ENCODE assay signal across 12 cellular contexts in the genomic region with DNA sequence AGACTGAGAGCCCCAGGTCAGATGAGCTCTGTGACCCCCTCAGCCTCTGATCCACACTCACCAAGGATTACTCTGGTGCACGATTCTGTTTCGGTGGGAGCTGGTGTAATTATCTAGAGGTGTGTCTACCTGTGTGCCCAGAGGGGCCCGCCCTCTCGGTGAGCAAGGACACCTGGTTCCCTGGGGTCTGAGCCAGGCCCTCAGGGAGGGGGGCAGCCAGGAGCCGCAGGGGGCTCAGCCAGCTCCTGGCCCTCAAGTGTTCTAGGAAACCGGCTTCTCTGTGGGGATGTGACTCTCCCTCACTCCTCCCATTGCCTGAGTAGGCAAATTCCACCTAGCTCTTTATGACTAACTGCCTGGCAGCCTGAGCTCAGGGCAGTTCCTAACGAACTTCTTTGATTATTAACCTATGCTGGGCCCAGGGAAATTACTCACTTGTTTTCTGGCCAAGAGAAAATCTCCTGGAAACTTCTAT. TPM values are rescaled to one million over a fixed set of nuclear protein-coding genes. Genes with fewer than 3 reads are reported as not detected.
DNase-seq lines count a peak whose midpoint lies in the region; ATAC-seq, FAIRE-seq and TF ChIP-seq lines count a peak whose summit lies in the region.
"Had no signal": no experiment of that assay in that cellular context is flagged by ENCODE, and none has a peak within 500 bp of the region (broad histone marks: within the 10 kb centered on the region; RNA-seq: fewer than 3 reads in every experiment).

No MANE protein-coding gene starts in this region.

- DNase-seq in A673 (ENCODE audit: low spot score) (peak; percentile 33), HT1080 (ENCODE audit: low read depth) (peak; percentile 87), K562 (ENCODE audit: extremely low read depth in 1 of 4, low spot score in 3 of 4) (no peak), kidney epithelial cell (ENCODE audit: low read depth) (peak; percentile 91), CD1c-positive myeloid dendritic cell (ENCODE audit: extremely low spot score) (no peak), GM13976 (ENCODE audit: low spot score) (no peak), NCI-H82 treated with DMSO at 0.1 percent for 48 hours (lab: John Stamatoyannopoulos, UW; ENCODE audit: unreplicated experiment) (no peak)
- DNase-seq: uterus had no signal

- H3K36me3 ChIP-seq in A673 (ENCODE audit: insufficient read depth, low read length, poor library complexity, severe bottlenecking): no peaks in the 10 kb centered on the region
- no peaks in the 10 kb centered on the region for H3K36me3 ChIP-seq in K562 (ENCODE audit: control insufficient read depth, insufficient read depth, low read length)
- H3K36me3 ChIP-seq in kidney epithelial cell (ENCODE audit: control insufficient read depth, insufficient read depth, low read length): no peaks in the 10 kb centered on the region
- H3K36me3 ChIP-seq: uterus had no signal

- peaks cover 14% of the 10 kb centered on the region for H3K4me1 ChIP-seq in A673 (ENCODE audit: insufficient read depth, low read length, poor library complexity, severe bottlenecking)
- H3K4me1 ChIP-seq in K562 (replicated peaks in 1 of 2; ENCODE audit: control insufficient read depth in 2 of 2, insufficient read depth in 2 of 2, low read length in 2 of 2): peaks cover 9 to 27% of the 10 kb centered on the region in 2 experiments; a peak in 4 of 5 replicates
- H3K4me1 ChIP-seq: uterus had no signal

- H3K9ac ChIP-seq in K562 (ENCODE audit: insufficient read depth in 1 of 2, low read depth in 2 of 2, low read length in 2 of 2): peak overlapping the region in 1 of 2 experiments; percentile 50; a peak in 2 of 4 replicates

- peaks cover 99% of the 10 kb centered on the region for H3K79me2 ChIP-seq in K562 (ENCODE audit: control insufficient read depth, insufficient read depth, low read length)

- TF ChIP-seq POLR2A in K562 (conservative IDR thresholded peaks at IDR 0.05): no peak

- POLR2A ChIA-PET in A673 (lab: Charles Lee; ENCODE audit: low non-redundant PET): no interaction called here
- POLR2A ChIA-PET in K562 (lab: Yijun Ruan, JAX): interaction anchor here (0.7 to 1.7 kb wide), 3 partner anchors 10 to 142 kb away, joined by 3 to 5 read pairs (median 3); no protein-coding TSS in a partner anchor

- peaks cover 6% of the 10 kb centered on the region for H3K9me1 ChIP-seq in K562 (ENCODE audit: control insufficient read depth, insufficient read depth, low read length)

- TF ChIP-seq RAD21 in K562 (CRISPR knock-in tag; conservative IDR thresholded peaks at IDR 0.05 in 1 of 2, IDR thresholded peaks at IDR 0.05 in 1 of 2): no peak

- TF ChIP-seq EP300 in K562 (IDR thresholded peaks at IDR 0.05; ENCODE audit: low read length): no peak

- no peak for TF ChIP-seq CTCF in A673 (conservative IDR thresholded peaks at IDR 0.05; ENCODE audit: low read depth, low read length)
- no peak for TF ChIP-seq CTCF in K562 (IDR thresholded peaks at IDR 0.05 in 2 of 3, conservative IDR thresholded peaks at IDR 0.05 in 1 of 3; ENCODE audit: insufficient read depth in 2 of 3, low read depth in 1 of 3, low read length in 3 of 3)
- TF ChIP-seq CTCF in kidney epithelial cell (IDR thresholded peaks at IDR 0.05; ENCODE audit: insufficient read depth, low read length, poor library complexity, severe bottlenecking): no peak
- TF ChIP-seq CTCF in GM13976 (IDR thresholded peaks at IDR 0.05; ENCODE audit: borderline replicate concordance, control extremely low read depth, extremely low read depth, insufficient read depth, missing control alignments): no peak

- FAIRE-seq in K562 (lab: Jason Lieb, UNC): no peak
- FAIRE-seq: frontal cortex had no signal

- 52% methylated on average over 6 of the region's 7 CpGs for WGBS in K562 (ENCODE audit: insufficient coverage, low coverage, missing lambda C conversion rate)

- H2AFZ ChIP-seq in K562 (ENCODE audit: low read depth, low read length): no peak overlapping the region

- no peak overlapping the region for H3K4me3 ChIP-seq in A673 (ENCODE audit: low read depth, low read length, poor library complexity, severe bottlenecking)
- no peak overlapping the region for H3K4me3 ChIP-seq in K562
- H3K4me3 ChIP-seq in kidney epithelial cell (ENCODE audit: low read depth, low read length): no peak overlapping the region
- H3K4me3 ChIP-seq: uterus had no signal

- H3K9me3 ChIP-seq in A673 (ENCODE audit: low read depth, low read length, poor library complexity, severe bottlenecking): no peaks in the 10 kb centered on the region
- no peaks in the 10 kb centered on the region for H3K9me3 ChIP-seq in K562 (replicated peaks; ENCODE audit: control insufficient read depth, insufficient read depth, low read depth, low read length)
- H3K9me3 ChIP-seq: uterus had no signal

- intact Hi-C loops in A673 (cut with micrococcal nuclease; ENCODE audit: unreplicated experiment) (no loop called here), K562 (cut with micrococcal nuclease) (no loop called here)

- in situ Hi-C loops in K562 (cut with MboI) (no loop called here), GM13976 (cut with MboI; ENCODE audit: low sequenced_read_pairs, unreplicated experiment) (no loop called here)

- H3K27me3 ChIP-seq in A673 (replicated peaks; ENCODE audit: insufficient read depth, low read depth, low read length, poor library complexity) (no peaks in the 10 kb centered on the region), K562 (ENCODE audit: control insufficient read depth in 2 of 2, insufficient read depth in 2 of 2, low read length in 2 of 2) (no peaks in the 10 kb centered on the region), kidney epithelial cell (ENCODE audit: control insufficient read depth, insufficient read depth, low read length) (no peaks in the 10 kb centered on the region)
- H3K27me3 ChIP-seq: uterus had no signal

- ATAC-seq in K562: peak; percentile 52; the same call in 2 of the 3 replicates
- no peak for ATAC-seq in GM19328 (IDR thresholded peaks at IDR 0.05; ENCODE audit: unreplicated experiment)
- ATAC-seq: Right ventricle myocardium inferior had no signal

- CTCF ChIA-PET in A673 (lab: Charles Lee): no interaction called here
- CTCF ChIA-PET in K562 (lab: Yijun Ruan, JAX; ENCODE audit: low intra/inter-chr PET ratio): no interaction called here

- H3K27ac ChIP-seq in A673 (ENCODE audit: low read depth, low read length, poor library complexity, severe bottlenecking) (no peak overlapping the region), K562 (ENCODE audit: extremely low read depth, low read depth, low read length) (no peak overlapping the region)
- H3K27ac ChIP-seq: HL-60, uterus had no signal

- BruUV-seq in A673 (replicated peaks; lab: Mats Ljungman, UMichigan) (no TSS peak), K562 (replicated peaks; lab: Mats Ljungman, UMichigan) (no TSS peak)

- peaks cover 29% of the 10 kb centered on the region for H4K20me1 ChIP-seq in K562 (replicated peaks; ENCODE audit: control insufficient read depth, insufficient read depth, low read length)

- no peak overlapping the region for H3K4me2 ChIP-seq in K562 (ENCODE audit: insufficient read depth, low read length)

TF ChIP-seq in K562, 482 proteins besides CTCF, POLR2A, EP300 and RAD21:
- 0 out of 2 replicates have a peak, but pooled peaks have one; percentile 6 for TF ChIP-seq NFE2 (IDR thresholded peaks at IDR 0.05; ENCODE audit: low read depth)
- TF ChIP-seq HNRNPUL1 (IDR thresholded peaks at IDR 0.05; ENCODE audit: low read length): no peak

RNA-seq across cellular contexts. Expression of gene AGAP1, which starts 17.4 kb away (rescaled TPM):
- total RNA-seq in A673 (2021) (25.3 and 27.5 TPM in 2 replicates), K562 (2014; rRNA removed) (10.0 TPM in 2 replicates), K562 (2014; rRNA removed; fragmentation: Illumina TruSeq; extraction: Trizol) (8.8 and 10.6 TPM in 2 replicates), K562 (2015; rRNA removed; fragmentation: Illumina TruSeq; extraction: Trizol) (10.2 and 10.9 TPM in 2 replicates), K562 (2021) (21.4 and 24.0 TPM in 2 replicates), kidney epithelial cell (33.7 and 42.0 TPM in 2 replicates)
- 12.3 and 14.8 TPM in 2 replicates for total RNA-seq in HT1080 (2014; rRNA removed; shearing (Covaris generic))
- polyA plus RNA-seq in HT1080 (2015; cell fraction: cytosol; rRNA removed): 8.4 and 11.5 TPM in 2 replicates
- polyA plus RNA-seq in HT1080 (2015; cell fraction: nucleus; rRNA removed): 7.0 and 9.5 TPM in 2 replicates
- total RNA-seq in K562 (2011; cell fraction: chromatin; rRNA removed; ENCODE audit: low replicate concordance): 125 and 169 TPM in 2 replicates
- 46.2 and 47.6 TPM in 2 replicates for total RNA-seq in K562 (2011; cell fraction: nucleolus; rRNA removed)
- total RNA-seq in K562 (2011; cell fraction: nucleoplasm; rRNA removed): 57.1 and 63.9 TPM in 2 replicates
- polyA plus RNA-seq in K562 (2011; rRNA removed) (11.3 and 13.4 TPM in 2 replicates), K562 (2014; fragmentation: Illumina TruSeq; extraction: Trizol) (10.9 and 14.6 TPM in 2 replicates), K562 (2014; fragmentation: Nextera tagmentation; extraction: Ambion mirVana) (1 to 10 TPM; 1.3 to 2.3 TPM), K562 (2014; rRNA removed) (6.8 and 8.0 TPM in 2 replicates)
- polyA plus RNA-seq in K562 (2011; cell fraction: cytosol; rRNA removed): 7.9 and 11.5 TPM in 2 replicates
- polyA plus RNA-seq in K562 (2011; cell fraction: nucleus; rRNA removed): 22.3 and 28.6 TPM in 2 replicates
- polyA plus RNA-seq in K562 (2012): 13.7 and 15.5 TPM in 2 replicates
- 40.2 and 43.6 TPM in 2 replicates for polyA minus RNA-seq in K562 (2011; rRNA and poly(A)+ RNA removed)
- 13.1 and 20.3 TPM in 2 replicates for polyA minus RNA-seq in K562 (2011; cell fraction: cytosol; rRNA and poly(A)+ RNA removed)
- 33.5 and 55.2 TPM in 2 replicates for polyA minus RNA-seq in K562 (2011; cell fraction: nucleus; rRNA and poly(A)+ RNA removed)

Comparison
In these comparisons a context has a peak if more than half of its experiments do, and no peak if none do; other contexts are left out.
1. DNase-seq: peak in A673 (single experiment), HT1080 (single experiment) and kidney epithelial cell (single experiment); none in K562 (0 of 4), CD1c-positive myeloid dendritic cell (single experiment), GM13976 (single experiment) and NCI-H82 treated with DMSO at 0.1 percent for 48 hours (single experiment).